21 cellular contexts compared by ENCODE assay signal in the genomic region with DNA sequence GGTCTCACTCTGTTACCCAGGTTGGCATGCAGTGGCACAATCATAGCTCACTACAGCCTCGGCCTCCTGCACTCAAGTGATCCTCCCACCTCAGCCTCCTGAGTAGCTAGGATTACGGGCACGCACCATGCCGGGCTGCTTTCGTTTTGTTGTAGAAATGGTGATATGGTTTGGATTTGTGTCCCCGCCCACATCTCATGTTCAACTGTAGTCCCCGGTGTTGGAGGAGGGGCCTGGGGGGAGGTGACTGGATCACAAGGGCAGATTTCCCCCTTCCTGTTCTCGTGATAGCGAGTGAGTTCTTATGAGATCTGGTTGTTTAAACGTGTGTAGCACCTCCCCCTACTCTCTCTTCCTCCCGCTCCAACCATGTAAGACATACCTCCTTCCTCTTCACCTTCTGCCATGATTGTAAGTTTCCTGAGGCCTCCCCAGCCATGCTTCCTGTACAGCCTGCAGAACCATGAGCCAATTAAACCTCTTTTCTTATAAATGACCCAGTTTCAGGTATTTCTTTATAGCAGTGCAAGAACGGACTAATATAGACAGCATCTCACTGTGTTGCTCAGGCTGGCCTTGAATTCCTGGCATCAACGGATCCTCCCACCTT. TPM values are rescaled to one million over a fixed set of nuclear protein-coding genes. Genes with fewer than 3 reads are reported as not detected.
"Had no signal": no experiment of that assay in that cellular context is flagged by ENCODE, and none has a peak within 500 bp of the region (broad histone marks: within the 10 kb centered on the region; RNA-seq: fewer than 3 reads in every experiment).

No MANE protein-coding gene starts in this region.

- H3K27ac Mint-ChIP-seq: dendritic cell treated with granulocyte-macrophage colony-stimulating factor and Interleukin-4, amounts not matched to agents 40 ng/mL and 50 ng/mL, for 4 days; memory B cell; natural killer cell treated with Interleukin-12 subunit alpha and Interleukin-12 subunit beta and Interleukin-15 and Interleukin-18, amount 100 ng/mL, for 72 hours; neural progenitor cell had no signal

- FAIRE-seq: colon, endothelial cell of umbilical vein, kidney, small intestine had no signal

- DNase-seq: foreskin fibroblast; kidney; left cardiac atrium; left ventricle myocardium inferior; lower lobe of right lung; midbrain; nucleus accumbens; ovary; small intestine; stimulated activated CD4-positive, alpha-beta T cell treated with anti-CD3 and anti-CD28 coated beads, Interleukin-12 subunit alpha, Interleukin-12 subunit beta, amount 100 ng/mL, for 4 hours; stimulated activated naive CD4-positive, alpha-beta T cell treated with Interleukin-2 at 50 U/mL for 16 hours had no signal

- H3K4me2 ChIP-seq: neural progenitor cell had no signal

- H3K4me1 Mint-ChIP-seq: memory B cell, neural progenitor cell had no signal

- ATAC-seq: esophagus mucosa; left cardiac atrium; lower lobe of right lung; natural killer cell treated with Interleukin-12 subunit alpha and Interleukin-12 subunit beta and Interleukin-15 and Interleukin-18, amount 100 ng/mL, for 72 hours had no signal

- H3K27me3 ChIP-seq: neural progenitor cell, ovary, right atrium auricular region had no signal

- H3K9ac ChIP-seq: neural progenitor cell had no signal

- H2AFZ ChIP-seq: neural progenitor cell had no signal

- H3K36me3 Mint-ChIP-seq: memory B cell; natural killer cell treated with Interleukin-12 subunit alpha and Interleukin-12 subunit beta and Interleukin-15 and Interleukin-18, amount 100 ng/mL, for 72 hours; neural progenitor cell had no signal

- H3K27ac ChIP-seq: left ventricle myocardium inferior, lower lobe of right lung, neural progenitor cell, ovary, right atrium auricular region had no signal

- H3K27me3 Mint-ChIP-seq: dendritic cell treated with granulocyte-macrophage colony-stimulating factor and Interleukin-4, amounts not matched to agents 40 ng/mL and 50 ng/mL, for 4 days; natural killer cell treated with Interleukin-12 subunit alpha and Interleukin-12 subunit beta and Interleukin-15 and Interleukin-18, amount 100 ng/mL, for 72 hours had no signal

- H3K9me3 Mint-ChIP-seq: dendritic cell treated with granulocyte-macrophage colony-stimulating factor and Interleukin-4, amounts not matched to agents 40 ng/mL and 50 ng/mL, for 4 days; memory B cell; natural killer cell treated with Interleukin-12 subunit alpha and Interleukin-12 subunit beta and Interleukin-15 and Interleukin-18, amount 100 ng/mL, for 72 hours; neural progenitor cell had no signal

- H3K9me3 ChIP-seq: left ventricle myocardium inferior, lower lobe of right lung, ovary, right atrium auricular region had no signal

- H3K4me3 Mint-ChIP-seq: dendritic cell treated with granulocyte-macrophage colony-stimulating factor and Interleukin-4, amounts not matched to agents 40 ng/mL and 50 ng/mL, for 4 days; memory B cell; natural killer cell treated with Interleukin-12 subunit alpha and Interleukin-12 subunit beta and Interleukin-15 and Interleukin-18, amount 100 ng/mL, for 72 hours; neural progenitor cell had no signal

RNA-seq across cellular contexts. Expression of gene PDZD9, which starts 6.0 kb away (rescaled TPM):
- total RNA-seq: endothelial cell of umbilical vein; esophagus mucosa; kidney; left cardiac atrium; left ventricle myocardium inferior; lower lobe of right lung; natural killer cell treated with Interleukin-12 subunit alpha and Interleukin-12 subunit beta and Interleukin-15 and Interleukin-18, amount 100 ng/mL, for 72 hours; ovary; posterior vena cava; right atrium auricular region; urinary bladder had no signal
